8 cellular contexts compared by ENCODE assay signal in the genomic region with DNA sequence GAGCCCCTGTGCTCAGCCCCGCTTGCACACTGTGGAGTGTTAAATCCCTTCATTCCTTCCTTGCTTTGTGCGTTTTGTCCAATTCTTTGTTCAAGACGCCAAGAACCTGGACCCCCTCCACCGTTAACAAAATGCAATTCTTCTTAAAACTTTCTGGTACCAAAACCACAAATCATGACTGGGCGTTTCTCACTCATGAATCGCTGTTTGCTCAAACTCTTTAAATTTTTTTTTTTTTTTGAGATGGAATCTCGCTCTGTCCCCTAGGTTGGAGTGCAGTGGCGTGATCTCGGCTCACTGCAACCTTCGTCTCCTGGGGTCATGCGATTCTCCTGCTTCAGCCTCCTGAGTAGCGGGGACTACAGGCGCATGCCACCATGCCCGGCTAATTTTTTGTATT. TPM values are rescaled to one million over a fixed set of nuclear protein-coding genes. Genes with fewer than 3 reads are reported as not detected.
DNase-seq lines count a peak whose midpoint lies in the region; ATAC-seq lines count a peak whose summit lies in the region.

No MANE protein-coding gene starts in this region.

- H3K9ac ChIP-seq in subcutaneous abdominal adipose tissue (ENCODE audit: low read length in 5 of 5): peak overlapping the region in 4 of 5 donors; percentile 83 to 90 (median 88)

- POLR2A ChIA-PET in activated CD4-positive, alpha-beta T cell treated with anti-CD3 and anti-CD28 coated beads for 36 hours (lab: Charles Lee): no interaction called here
- POLR2A ChIA-PET in activated naive CD8-positive, alpha-beta T cell treated with anti-CD3 and anti-CD28 coated beads, Interleukin-2, amount 10 ng/mL, durations not matched to agents 7 days and 5 days (lab: Charles Lee): interaction anchor here (1.3 to 1.4 kb wide), 4 partner anchors 17 to 226 kb away, joined by 4 to 13 read pairs (median 8); a partner anchor contains a TSS

- H3K9me3 ChIP-seq in subcutaneous abdominal adipose tissue (ENCODE audit: control insufficient read depth in 5 of 5, low read length in 5 of 5): no peaks in the 10 kb centered on the region

- H3K27ac Mint-ChIP-seq in activated CD4-positive, alpha-beta T cell treated with anti-CD3 and anti-CD28 coated beads for 36 hours: no peak overlapping the region
- no peak overlapping the region for H3K27ac Mint-ChIP-seq in activated naive CD8-positive, alpha-beta T cell treated with anti-CD3 and anti-CD28 coated beads, Interleukin-2, amount 10 ng/mL, durations not matched to agents 7 days and 5 days

- peak overlapping the region; percentile 69 to 95 (median 88) for H3K4me3 ChIP-seq in subcutaneous abdominal adipose tissue (ENCODE audit: low read depth in 1 of 5, low read length in 5 of 5)

- peak overlapping the region; percentile 91 for H3K4me3 Mint-ChIP-seq in activated CD4-positive, alpha-beta T cell treated with anti-CD3 and anti-CD28 coated beads for 36 hours
- H3K4me3 Mint-ChIP-seq in activated naive CD8-positive, alpha-beta T cell treated with anti-CD3 and anti-CD28 coated beads, Interleukin-2, amount 10 ng/mL, durations not matched to agents 7 days and 5 days: peak overlapping the region; percentile 94

- intact Hi-C loops in activated CD4-positive, alpha-beta T cell treated with anti-CD3 and anti-CD28 coated beads for 36 hours (cut with DNase I, micrococcal nuclease): no loop called here

- peaks cover 5 to 22% (median 15%) of the 10 kb centered on the region in 5 donors for H3K36me3 ChIP-seq in subcutaneous abdominal adipose tissue (ENCODE audit: control insufficient read depth in 5 of 5, insufficient read depth in 5 of 5, low read length in 5 of 5)

- H3K27me3 Mint-ChIP-seq in activated CD4-positive, alpha-beta T cell treated with anti-CD3 and anti-CD28 coated beads for 36 hours: no peaks in the 10 kb centered on the region
- no peaks in the 10 kb centered on the region for H3K27me3 Mint-ChIP-seq in activated naive CD8-positive, alpha-beta T cell treated with anti-CD3 and anti-CD28 coated beads, Interleukin-2, amount 10 ng/mL, durations not matched to agents 7 days and 5 days

- peaks cover 5 to 30% (median 23%) of the 10 kb centered on the region in 5 donors for H3K4me1 ChIP-seq in subcutaneous abdominal adipose tissue (ENCODE audit: control insufficient read depth in 5 of 5, insufficient read depth in 5 of 5, low read length in 5 of 5)

- CTCF ChIA-PET in activated CD4-positive, alpha-beta T cell treated with anti-CD3 and anti-CD28 coated beads for 36 hours (lab: Charles Lee): interaction anchor here (0.7 to 3.1 kb wide), 5 partner anchors 48 to 342 kb away, joined by 4 to 50 read pairs (median 10); a partner anchor contains a TSS

- peak overlapping the region; percentile 69 for H3K27ac ChIP-seq in subcutaneous abdominal adipose tissue (ENCODE audit: low read depth, low read length)

- H3K9me3 Mint-ChIP-seq in activated CD4-positive, alpha-beta T cell treated with anti-CD3 and anti-CD28 coated beads for 36 hours (ENCODE audit: low read depth): peaks cover 2% of the 10 kb centered on the region
- H3K9me3 Mint-ChIP-seq in activated naive CD8-positive, alpha-beta T cell treated with anti-CD3 and anti-CD28 coated beads, Interleukin-2, amount 10 ng/mL, durations not matched to agents 7 days and 5 days: no peaks in the 10 kb centered on the region

- DNase-seq in activated CD4-positive, alpha-beta T cell treated with anti-CD3 and anti-CD28 coated beads for 36 hours: no peak
- DNase-seq in activated CD4-positive, alpha-beta T cell treated with anti-CD3 and anti-CD28 coated beads for 1 hour: no peak
- no peak for DNase-seq in activated naive CD8-positive, alpha-beta T cell treated with anti-CD3 and anti-CD28 coated beads, Interleukin-2, amount 10 ng/mL, durations not matched to agents 7 days and 5 days
- peak; percentile 18 for DNase-seq in left kidney (ENCODE audit: low read depth, low spot score)
- DNase-seq in middle frontal gyrus (ENCODE audit: extremely low spot score, low spot score): no peak
- DNase-seq in NCI-H1930 (lab: John Stamatoyannopoulos, UW): no peak
- no peak for DNase-seq in putamen (ENCODE audit: low spot score)

- no peak for ATAC-seq in activated CD4-positive, alpha-beta T cell treated with anti-CD3 and anti-CD28 coated beads for 36 hours
- no peak for ATAC-seq in activated naive CD8-positive, alpha-beta T cell treated with anti-CD3 and anti-CD28 coated beads, Interleukin-2, amount 10 ng/mL, durations not matched to agents 7 days and 5 days (ENCODE audit: low read depth)

- peaks cover 34% of the 10 kb centered on the region for H3K36me3 Mint-ChIP-seq in activated CD4-positive, alpha-beta T cell treated with anti-CD3 and anti-CD28 coated beads for 36 hours (ENCODE audit: low read depth)
- H3K36me3 Mint-ChIP-seq in activated naive CD8-positive, alpha-beta T cell treated with anti-CD3 and anti-CD28 coated beads, Interleukin-2, amount 10 ng/mL, durations not matched to agents 7 days and 5 days: peaks cover 34% of the 10 kb centered on the region

- H3K27me3 ChIP-seq in subcutaneous abdominal adipose tissue (ENCODE audit: control insufficient read depth in 5 of 5, insufficient read depth in 4 of 5, low read length in 5 of 5): no peaks in the 10 kb centered on the region

- peaks cover 32% of the 10 kb centered on the region for H3K4me1 Mint-ChIP-seq in activated CD4-positive, alpha-beta T cell treated with anti-CD3 and anti-CD28 coated beads for 36 hours
- H3K4me1 Mint-ChIP-seq in activated naive CD8-positive, alpha-beta T cell treated with anti-CD3 and anti-CD28 coated beads, Interleukin-2, amount 10 ng/mL, durations not matched to agents 7 days and 5 days: peaks cover 23% of the 10 kb centered on the region

RNA-seq across cellular contexts. Expression of a gene that starts 0.8 kb away (rescaled TPM):
- 1 to 10 TPM; 3.2 to 3.3 TPM for total RNA-seq in activated CD4-positive, alpha-beta T cell treated with anti-CD3 and anti-CD28 coated beads for 36 hours
- total RNA-seq in activated naive CD8-positive, alpha-beta T cell treated with anti-CD3 and anti-CD28 coated beads, Interleukin-2, amount 10 ng/mL, durations not matched to agents 7 days and 5 days: 1 to 10 TPM; 5.9 to 7.2 TPM

RNA-seq across cellular contexts. Expression of a gene that starts 17.2 kb away (rescaled TPM):
- total RNA-seq in activated CD4-positive, alpha-beta T cell treated with anti-CD3 and anti-CD28 coated beads for 36 hours: 1 to 10 TPM; 3.8 to 5.5 TPM
- total RNA-seq in activated naive CD8-positive, alpha-beta T cell treated with anti-CD3 and anti-CD28 coated beads, Interleukin-2, amount 10 ng/mL, durations not matched to agents 7 days and 5 days: 1 to 10 TPM; 7.2 to 8.2 TPM

RNA-seq across cellular contexts. Expression of a gene that starts 23.6 kb away (rescaled TPM):
- 10 to 100 TPM; 11.7 to 12.9 TPM for total RNA-seq in activated CD4-positive, alpha-beta T cell treated with anti-CD3 and anti-CD28 coated beads for 36 hours
- total RNA-seq in activated naive CD8-positive, alpha-beta T cell treated with anti-CD3 and anti-CD28 coated beads, Interleukin-2, amount 10 ng/mL, durations not matched to agents 7 days and 5 days: 10 to 100 TPM; 16.4 to 18.2 TPM
